1 cellular context compared by ENCODE assay signal in genomic region chr12:53414756-53415417, GRCh38.
TF ChIP-seq lines count a peak whose summit lies in the region.

No MANE protein-coding gene starts in this region.

TF ChIP-seq in SK-N-SH, 30 proteins besides CTCF, POLR2A, EP300 and RAD21 (continued from another document):
- TF ChIP-seq TAF1 (IDR thresholded peaks at IDR 0.05; ENCODE audit: borderline replicate concordance, low read depth, low read length) (no peak), TCF12 (IDR thresholded peaks at IDR 0.05) (peak; percentile 65), RFX5 (IDR thresholded peaks at IDR 0.05; ENCODE audit: low read length) (no peak), RCOR1 (IDR thresholded peaks at IDR 0.05; ENCODE audit: low read length) (peak; percentile 64), FOXJ3 (CRISPR knock-in tag; IDR thresholded peaks at IDR 0.05) (no peak)
